Comparison of ENCODE assay signal across 10 cellular contexts in genomic region chr1:173333581-173333980, GRCh38.
DNase-seq lines count a peak whose midpoint lies in the region; ATAC-seq and TF ChIP-seq lines count a peak whose summit lies in the region.
"Had no signal": no experiment of that assay in that cellular context is flagged by ENCODE, and none has a peak within 500 bp of the region (broad histone marks: within the 10 kb centered on the region; RNA-seq: fewer than 3 reads in every experiment).

No MANE protein-coding gene starts in this region.

- no peaks in the 10 kb centered on the region for H3K79me2 ChIP-seq in osteoblast (ENCODE audit: insufficient read depth, low read length)

- H3K27me3 ChIP-seq in osteoblast (ENCODE audit: insufficient read depth, low read length) (no peaks in the 10 kb centered on the region), spleen (replicated peaks in 1 of 7) (no peaks in the 10 kb centered on the region)

- POLR2A ChIA-PET in activated CD4-positive, alpha-beta T cell treated with anti-CD3 and anti-CD28 coated beads for 36 hours (lab: Charles Lee) = no interaction called here

- no peak overlapping the region for H3K4me3 Mint-ChIP-seq in activated CD4-positive, alpha-beta T cell treated with anti-CD3 and anti-CD28 coated beads for 36 hours
- H3K4me3 Mint-ChIP-seq: activated T-cell treated with anti-CD3 and anti-CD28 coated beads, Interleukin-2, amount 50 U/mL, for 4 hours had no signal

- no peaks in the 10 kb centered on the region for H3K36me3 Mint-ChIP-seq in activated CD4-positive, alpha-beta T cell treated with anti-CD3 and anti-CD28 coated beads for 36 hours (ENCODE audit: low read depth)

- H3K9me3 Mint-ChIP-seq in activated CD4-positive, alpha-beta T cell treated with anti-CD3 and anti-CD28 coated beads for 36 hours (ENCODE audit: low read depth) = no peaks in the 10 kb centered on the region
- H3K9me3 Mint-ChIP-seq: activated T-cell treated with anti-CD3 and anti-CD28 coated beads, Interleukin-2, amount 50 U/mL, for 4 hours had no signal

- H3K27ac ChIP-seq in osteoblast (ENCODE audit: low read depth, low read length) (peak overlapping the region; percentile 42), spleen (no peak overlapping the region)

- peaks cover 29% of the 10 kb centered on the region for H3K4me1 Mint-ChIP-seq in activated CD4-positive, alpha-beta T cell treated with anti-CD3 and anti-CD28 coated beads for 36 hours

- H3K4me1 ChIP-seq in osteoblast (ENCODE audit: insufficient read depth, low read length) (peaks cover 34% of the 10 kb centered on the region), spleen (peaks cover 14 to 32% (median 26%) of the 10 kb centered on the region in 6 donors)

- H3K27ac Mint-ChIP-seq in activated CD4-positive, alpha-beta T cell treated with anti-CD3 and anti-CD28 coated beads for 36 hours = no peak overlapping the region

- peak; percentile 4 for DNase-seq in activated CD4-positive, alpha-beta T cell treated with anti-CD3 and anti-CD28 coated beads for 36 hours
- no peak for DNase-seq in activated CD4-positive, alpha-beta T cell treated with anti-CD3 and anti-CD28 coated beads for 1 hour
- DNase-seq in osteoblast (ENCODE audit: insufficient read length, low spot score, missing footprints) (no peak), H4 (ENCODE audit: low spot score) (no peak), SKM-1 treated with dmso at 0.1 percent for 144 hours (lab: John Stamatoyannopoulos, UW; ENCODE audit: unreplicated experiment) (no peak), spleen (no peak)
- DNase-seq: activated T-cell treated with anti-CD3 and anti-CD28 coated beads, Interleukin-2, amount 50 U/mL, for 4 hours; stimulated activated CD8-positive, alpha-beta memory T cell treated with anti-CD3 and anti-CD28 coated beads, Interleukin-4, amount 100 ng/mL, for 48 hours had no signal

- ATAC-seq in activated CD4-positive, alpha-beta T cell treated with anti-CD3 and anti-CD28 coated beads for 36 hours = peak; percentile 68
- ATAC-seq in GM21786 (IDR thresholded peaks at IDR 0.05; ENCODE audit: unreplicated experiment) (peak; percentile 54), HG03520 (IDR thresholded peaks at IDR 0.05; ENCODE audit: unreplicated experiment) (peak; percentile 81)

- no peaks in the 10 kb centered on the region for H4K20me1 ChIP-seq in osteoblast (ENCODE audit: insufficient read depth, low read length)

- H3K4me2 ChIP-seq in osteoblast (ENCODE audit: insufficient read depth, low read length) = no peak overlapping the region

- intact Hi-C loops in activated CD4-positive, alpha-beta T cell treated with anti-CD3 and anti-CD28 coated beads for 36 hours (cut with DNase I, micrococcal nuclease) = loop anchor here in 1 of 2 experiments (5.0 kb wide), 1 partner anchor 126 kb away; the partner anchor contains the start of gene TNFSF4
- intact Hi-C loops in spleen (cut with DNase I; ENCODE audit: low total_unique reads) = no loop called here

- H3K9me3 ChIP-seq in osteoblast (ENCODE audit: low read depth, low read length) (no peaks in the 10 kb centered on the region), spleen (no peaks in the 10 kb centered on the region)

- H3K36me3 ChIP-seq in osteoblast (ENCODE audit: insufficient read depth, low read length) = no peaks in the 10 kb centered on the region
- no peaks in the 10 kb centered on the region for H3K36me3 ChIP-seq in spleen

- H2AFZ ChIP-seq in osteoblast (ENCODE audit: low read length) = no peak overlapping the region

- TF ChIP-seq CTCF in osteoblast (IDR thresholded peaks at IDR 0.05; ENCODE audit: extremely low read depth, low read depth, low read length) (no peak), spleen (IDR thresholded peaks at IDR 0.05 in 8 of 11, conservative IDR thresholded peaks at IDR 0.05 in 3 of 11) (no peak)

- CTCF ChIA-PET in activated CD4-positive, alpha-beta T cell treated with anti-CD3 and anti-CD28 coated beads for 36 hours (lab: Charles Lee) = no interaction called here

- no peaks in the 10 kb centered on the region for H3K27me3 Mint-ChIP-seq in activated CD4-positive, alpha-beta T cell treated with anti-CD3 and anti-CD28 coated beads for 36 hours

- H3K4me3 ChIP-seq in osteoblast (ENCODE audit: insufficient read depth, low read length) = no peak overlapping the region
- no peak overlapping the region for H3K4me3 ChIP-seq in spleen

- WGBS in spleen, 5 donors = 77 to 100% (median 80%) methylated on average over 1 of the region's 1 CpG

- no peak for TF ChIP-seq POLR2A in spleen (IDR thresholded peaks at IDR 0.05)
